9 cellular contexts compared by ENCODE assay signal in genomic region chr16:10878328-10878643, GRCh38. TPM values are rescaled to one million over a fixed set of nuclear protein-coding genes. Genes with fewer than 3 reads are reported as not detected.
A peak's percentile ranks its signal among the peaks of the same experiment; 100 is the strongest.
DNase-seq lines count a peak whose midpoint lies in the region; ATAC-seq and TF ChIP-seq lines count a peak whose summit lies in the region.
"Had no signal": no experiment of that assay in that cellular context is flagged by ENCODE, and none has a peak within 500 bp of the region (broad histone marks: within the 10 kb centered on the region; RNA-seq: fewer than 3 reads in every experiment).

No MANE protein-coding gene starts in this region.

- H3K27ac Mint-ChIP-seq in CD4-positive, alpha-beta memory T cell: peak overlapping the region in 1 of 7 donors; percentile 44
- peak overlapping the region in 1 of 2 donors; percentile 89 for H3K27ac Mint-ChIP-seq in natural killer cell

- H3K4me3 ChIP-seq in CD4-positive, alpha-beta memory T cell (ENCODE audit: low read length in 2 of 2): peak overlapping the region; percentile 11 to 49
- H3K4me3 ChIP-seq in body of pancreas: no peak overlapping the region

- peaks cover 3% of the 10 kb centered on the region for H3K27me3 ChIP-seq in CD4-positive, alpha-beta memory T cell (ENCODE audit: insufficient read depth, low read length)
- H3K27me3 ChIP-seq in body of pancreas: no peaks in the 10 kb centered on the region

- peaks cover 49% of the 10 kb centered on the region for H3K4me1 ChIP-seq in CD4-positive, alpha-beta memory T cell (ENCODE audit: insufficient read depth, low read length)
- peaks cover 16% of the 10 kb centered on the region for H3K4me1 ChIP-seq in body of pancreas

- peak overlapping the region; percentile 16 for H3K27ac ChIP-seq in CD4-positive, alpha-beta memory T cell (ENCODE audit: low read depth, low read length)
- H3K27ac ChIP-seq in body of pancreas: peak overlapping the region in 2 of 4 donors; percentile 51 to 56

- intact Hi-C loops in CD4-positive, alpha-beta memory T cell (cut with micrococcal nuclease): no loop called here
- intact Hi-C loops in body of pancreas (cut with DNase I): no loop called here
- intact Hi-C loops in natural killer cell (cut with micrococcal nuclease): loop anchor here (5.0 to 10.0 kb wide), 2 partner anchors 111 to 357 kb away; no protein-coding TSS in a partner anchor

- no peak for DNase-seq in CD4-positive, alpha-beta memory T cell
- no peak for DNase-seq in body of pancreas
- no peak for DNase-seq in natural killer cell
- DNase-seq in HEK293T (ENCODE audit: extremely low spot score): no peak
- DNase-seq in RKO (ENCODE audit: low spot score): no peak
- DNase-seq in stimulated activated CD4-positive, alpha-beta T cell treated with anti-CD3 and anti-CD28 coated beads, Interleukin-4, amount 100 ng/mL, for 1 hour: no peak

- no peaks in the 10 kb centered on the region for H3K9me3 ChIP-seq in CD4-positive, alpha-beta memory T cell (ENCODE audit: control insufficient read depth in 1 of 2, low read length in 2 of 2)
- H3K9me3 ChIP-seq in body of pancreas: no peaks in the 10 kb centered on the region

- H3K9me3 Mint-ChIP-seq in CD4-positive, alpha-beta memory T cell: peaks cover 0 to 3% (median 0%) of the 10 kb centered on the region in 8 donors
- no peaks in the 10 kb centered on the region for H3K9me3 Mint-ChIP-seq in natural killer cell

- CTCF ChIA-PET in CD4-positive, alpha-beta memory T cell (lab: Charles Lee; ENCODE audit: partially characterized antibody): interaction anchor here (1.0 to 1.2 kb wide), 2 partner anchors 9 to 41 kb away, joined by 4 read pairs; no protein-coding TSS in a partner anchor
- CTCF ChIA-PET in HEK293T (lab: Yijun Ruan, JAX): no interaction called here

- peaks cover 27 to 55% (median 35%) of the 10 kb centered on the region in 4 donors for H3K4me1 Mint-ChIP-seq in CD4-positive, alpha-beta memory T cell
- peaks cover 57 to 62% of the 10 kb centered on the region in 2 donors for H3K4me1 Mint-ChIP-seq in natural killer cell

- H3K36me3 Mint-ChIP-seq in CD4-positive, alpha-beta memory T cell: peaks cover 0 to 2% of the 10 kb centered on the region in 2 donors
- no peaks in the 10 kb centered on the region for H3K36me3 Mint-ChIP-seq in natural killer cell

- WGBS in body of pancreas, 2 donors: 56 to 83% methylated on average over 2 to 4 of the region's 4 CpGs

- TF ChIP-seq CTCF in body of pancreas (IDR thresholded peaks at IDR 0.05): no peak
- TF ChIP-seq CTCF in natural killer cell (IDR thresholded peaks at IDR 0.05): no peak

- peak; percentile 9 for ATAC-seq in HG03064 (IDR thresholded peaks at IDR 0.05; ENCODE audit: low read depth, unreplicated experiment)
- peak; percentile 6 for ATAC-seq in body of pancreas
- no peak for ATAC-seq in natural killer cell
- ATAC-seq in HG02973 (IDR thresholded peaks at IDR 0.05; ENCODE audit: unreplicated experiment): no peak

- H3K4me3 Mint-ChIP-seq in CD4-positive, alpha-beta memory T cell: peak overlapping the region; percentile 87 to 93 (median 90)
- peak overlapping the region; percentile 97 for H3K4me3 Mint-ChIP-seq in natural killer cell

- no peak for TF ChIP-seq POLR2A in body of pancreas (IDR thresholded peaks at IDR 0.05)

- POLR2A ChIA-PET in CD4-positive, alpha-beta memory T cell (lab: Charles Lee; ENCODE audit: partially characterized antibody): interaction anchor here (1.1 to 1.4 kb wide), 2 partner anchors 9 to 134 kb away, joined by 3 to 4 read pairs; partner anchors contain the start of gene NUBP1
- POLR2A ChIA-PET in HEK293T (lab: Yijun Ruan, JAX): interaction anchor here (1.0 kb wide), 1 partner anchor 134 kb away, joined by 3 read pairs; the partner anchor contains the start of gene NUBP1

- peaks cover 10 to 33% of the 10 kb centered on the region in 2 donors for H3K27me3 Mint-ChIP-seq in CD4-positive, alpha-beta memory T cell
- H3K27me3 Mint-ChIP-seq in natural killer cell (ENCODE audit: low read depth in 2 of 2): peaks cover 0 to 3% of the 10 kb centered on the region in 2 donors

- H3K36me3 ChIP-seq in CD4-positive, alpha-beta memory T cell (ENCODE audit: insufficient read depth, low read length): no peaks in the 10 kb centered on the region
- H3K36me3 ChIP-seq in body of pancreas (replicated peaks in 1 of 2; ENCODE audit: insufficient read depth in 1 of 2, low read depth in 2 of 2): no peaks in the 10 kb centered on the region

TF ChIP-seq in HEK293T, 16 proteins besides CTCF, POLR2A, EP300 and RAD21:
- TF ChIP-seq FOXM1 (IDR thresholded peaks at IDR 0.05; ENCODE audit: borderline replicate concordance) (no peak), HDGF (IDR thresholded peaks at IDR 0.05; ENCODE audit: borderline replicate concordance) (no peak), SUZ12 (IDR thresholded peaks at IDR 0.05) (no peak), NFRKB (IDR thresholded peaks at IDR 0.05) (no peak), LEF1 (IDR thresholded peaks at IDR 0.05; ENCODE audit: borderline replicate concordance) (no peak)
- TF ChIP-seq, protein P1, sequence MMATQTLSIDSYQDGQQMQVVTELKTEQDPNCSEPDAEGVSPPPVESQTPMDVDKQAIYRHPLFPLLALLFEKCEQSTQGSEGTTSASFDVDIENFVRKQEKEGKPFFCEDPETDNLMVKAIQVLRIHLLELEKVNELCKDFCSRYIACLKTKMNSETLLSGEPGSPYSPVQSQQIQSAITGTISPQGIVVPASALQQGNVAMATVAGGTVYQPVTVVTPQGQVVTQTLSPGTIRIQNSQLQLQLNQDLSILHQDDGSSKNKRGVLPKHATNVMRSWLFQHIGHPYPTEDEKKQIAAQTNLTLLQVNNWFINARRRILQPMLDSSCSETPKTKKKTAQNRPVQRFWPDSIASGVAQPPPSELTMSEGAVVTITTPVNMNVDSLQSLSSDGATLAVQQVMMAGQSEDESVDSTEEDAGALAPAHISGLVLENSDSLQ (IDR thresholded peaks at IDR 0.05): no peak

RNA-seq across cellular contexts. Expression of gene CIITA, which starts 1.3 kb away (rescaled TPM):
- 1 to 10 TPM; 1.5 to 1.6 TPM for total RNA-seq in CD4-positive, alpha-beta memory T cell
- 1 to 10 TPM in 1 of 2 donors, under 1 TPM in 1; 0.08 to 1.6 TPM for polyA plus RNA-seq in CD4-positive, alpha-beta memory T cell
- total RNA-seq in body of pancreas (1 to 10 TPM; 6.5 to 6.6 TPM), natural killer cell (10 to 100 TPM; 11.5 to 17.7 (median 14.4) TPM)

RNA-seq across cellular contexts. Expression of gene TVP23A, which starts 59.7 kb away (rescaled TPM):
- not detected for total RNA-seq in CD4-positive, alpha-beta memory T cell
- polyA plus RNA-seq in CD4-positive, alpha-beta memory T cell: under 1 TPM in 1 of 2 donors, not detected in 1; 0.18 TPM
- total RNA-seq in body of pancreas: not detected
- not detected for total RNA-seq in natural killer cell
- total RNA-seq: glomerular endothelial cell had no signal

Comparison
In these comparisons a context has a peak if more than half of its experiments do, and no peak if none do; other contexts are left out.
1. H3K4me3 ChIP-seq: peak in CD4-positive, alpha-beta memory T cell (2 of 2); none in body of pancreas (0 of 2).
2. ATAC-seq: peak in HG03064 (single experiment) and body of pancreas (single experiment); none in natural killer cell (0 of 3) and HG02973 (single experiment).